ENCODE assay signal across 8 cellular contexts in genomic region chr19:7098701-7099596, GRCh38. TPM values are rescaled to one million over a fixed set of nuclear protein-coding genes. Genes with fewer than 3 reads are reported as not detected.
DNase-seq lines count a peak whose midpoint lies in the region; ATAC-seq, FAIRE-seq and TF ChIP-seq lines count a peak whose summit lies in the region.

No MANE protein-coding gene starts in this region.

- TF ChIP-seq CTCF in GM12865 (IDR thresholded peaks at IDR 0.05; ENCODE audit: insufficient read depth, low read depth, low read length, missing control alignments) (no peak), SU-DHL-6 (IDR thresholded peaks at IDR 0.05; ENCODE audit: insufficient read depth, low read length, poor library complexity, severe bottlenecking) (no peak), pancreas (IDR thresholded peaks at IDR 0.05) (no peak), thyroid gland (IDR thresholded peaks at IDR 0.05) (no peak)

- intact Hi-C loops in Right ventricle myocardium superior (cut with DNase I), result no loop called here
- intact Hi-C loops in pancreas (cut with DNase I), result no loop called here
- intact Hi-C loops in thyroid gland (cut with DNase I), result no loop called here

- no peaks in the 10 kb centered on the region for H3K79me2 ChIP-seq in SU-DHL-6 (ENCODE audit: insufficient read depth, low read length)

- ATAC-seq in HG02678 (IDR thresholded peaks at IDR 0.05; ENCODE audit: unreplicated experiment) (peak; percentile 82), Right ventricle myocardium superior (ENCODE audit: poor library complexity) (peak; percentile 94), pancreas (peak; percentile 90 to 97 (median 94))

- no peak for FAIRE-seq in pancreas (lab: Jason Lieb, UNC)

- peak overlapping the region; percentile 61 for H3K9ac ChIP-seq in SU-DHL-6 (ENCODE audit: low read length)

- H3K4me3 ChIP-seq in GM12865 (ENCODE audit: low read depth, low read length) (peak overlapping the region; percentile 64), SU-DHL-6 (ENCODE audit: insufficient read depth, low read length, poor library complexity, severe bottlenecking) (peak overlapping the region; percentile 48), pancreas (peak overlapping the region; percentile 41 to 69 (median 55)), thyroid gland (replicated peaks in 1 of 3) (peak overlapping the region in 2 of 3 donors; percentile 37 to 44)

- DNase-seq in GM12865 (ENCODE audit: low read depth) (peak; percentile 96), NCI-H128 (lab: John Stamatoyannopoulos, UW; ENCODE audit: unreplicated experiment) (peak; percentile 89), Right ventricle myocardium superior (peak; percentile 92), pancreas (peak; percentile 90 to 97 (median 95)), thyroid gland (peak; percentile 93 to 94)
- peak; percentile 66 for DNase-seq in activated naive CD8-positive, alpha-beta T cell treated with anti-CD3 and anti-CD28 coated beads, Interleukin-2, amount 50 U/mL, for 16 hours (ENCODE audit: low read depth, low spot score)

- H3K36me3 ChIP-seq in SU-DHL-6 (ENCODE audit: low read length) (no peaks in the 10 kb centered on the region), pancreas (no peaks in the 10 kb centered on the region), thyroid gland (no peaks in the 10 kb centered on the region)

- H3K4me1 ChIP-seq in pancreas (peaks cover 0 to 14% (median 3%) of the 10 kb centered on the region in 3 donors), thyroid gland (no peaks in the 10 kb centered on the region)

- WGBS in pancreas, 2 donors, result 0 to 1% methylated on average over 75 to 78 of the region's 78 CpGs
- WGBS in thyroid gland, 2 donors, result 1% methylated on average over 60 to 78 of the region's 78 CpGs

- H4K20me1 ChIP-seq in SU-DHL-6 (ENCODE audit: low read depth, low read length), result no peaks in the 10 kb centered on the region

- H3K27ac ChIP-seq in SU-DHL-6 (ENCODE audit: low read depth, low read length), result peak overlapping the region; percentile 39; the same call in 1 of the 2 replicates
- H3K27ac ChIP-seq in pancreas, result peak overlapping the region; percentile 77 to 96 (median 88)
- H3K27ac ChIP-seq in thyroid gland, result peak overlapping the region; percentile 89 to 95 (median 92)

- peak in 1 of 2 donors; percentile 63 for TF ChIP-seq POLR2A in thyroid gland (IDR thresholded peaks at IDR 0.05)

- H2AFZ ChIP-seq in SU-DHL-6 (ENCODE audit: low read depth, low read length, severe bottlenecking), result peak overlapping the region; percentile 82

- H3K9me2 ChIP-seq in SU-DHL-6 (replicated peaks; ENCODE audit: insufficient read depth, low read length), result no peaks in the 10 kb centered on the region

- H3K4me2 ChIP-seq in SU-DHL-6 (ENCODE audit: low read depth, low read length, poor library complexity, severe bottlenecking), result peak overlapping the region; percentile 55

- H3K27me3 ChIP-seq in SU-DHL-6 (ENCODE audit: low read length) (no peaks in the 10 kb centered on the region), pancreas (no peaks in the 10 kb centered on the region), thyroid gland (no peaks in the 10 kb centered on the region)

- H3F3A ChIP-seq in SU-DHL-6 (ENCODE audit: insufficient read depth), result peaks cover 8% of the 10 kb centered on the region; the same call in 1 of the 2 replicates

- H3K9me3 ChIP-seq in SU-DHL-6 (ENCODE audit: insufficient read depth, low read length), result 0 out of 2 replicates have a peak, but pooled peaks cover 5% of the 10 kb centered on the region
- H3K9me3 ChIP-seq in pancreas, result no peaks in the 10 kb centered on the region
- H3K9me3 ChIP-seq in thyroid gland, result no peaks in the 10 kb centered on the region

RNA-seq across cellular contexts. Expression of gene ZNF557, which starts 29.4 kb away (rescaled TPM):
- total RNA-seq in Right ventricle myocardium superior (2.9 TPM), pancreas (1 to 10 TPM; 3.0 to 6.6 (median 4.6) TPM), thyroid gland (10 to 100 TPM in 3 of 4 donors, 1 to 10 TPM in 1; 9.5 to 16.9 (median 13.7) TPM)
- 1 to 10 TPM; 1.7 to 2.6 TPM for polyA plus RNA-seq in pancreas

RNA-seq across cellular contexts. Expression of gene MBD3L3, which starts 40.5 kb away (rescaled TPM):
- total RNA-seq in Right ventricle myocardium superior, result not detected
- total RNA-seq in pancreas, result not detected
- not detected for polyA plus RNA-seq in pancreas
- not detected for total RNA-seq in thyroid gland

RNA-seq across cellular contexts. Expression of gene MBD3L2, which starts 49.8 kb away (rescaled TPM):
- not detected for total RNA-seq in Right ventricle myocardium superior
- not detected for total RNA-seq in pancreas
- not detected for polyA plus RNA-seq in pancreas
- not detected for total RNA-seq in thyroid gland

RNA-seq across cellular contexts. Expression of gene MBD3L4, which starts 59.0 kb away (rescaled TPM):
- total RNA-seq in Right ventricle myocardium superior (not detected), pancreas (not detected), thyroid gland (not detected)
- polyA plus RNA-seq in pancreas, result not detected

Comparison
In these comparisons a context has a peak if more than half of its experiments do, and no peak if none do; other contexts are left out.
1. Peak in every context shown above with its lines: DNase-seq, ATAC-seq, H3K4me3 ChIP-seq and H3K27ac ChIP-seq.
2. H3K27ac ChIP-seq: peak in every context shown above with its lines; median percentile 92 in thyroid gland; 88 in pancreas; 39 in SU-DHL-6.